ENCODE assay signal across 19 cellular contexts in genomic region chr11:70901951-70902521, GRCh38.
DNase-seq lines count a peak whose midpoint lies in the region; TF ChIP-seq lines count a peak whose summit lies in the region.
"Had no signal": no experiment of that assay in that cellular context is flagged by ENCODE, and none has a peak within 500 bp of the region (broad histone marks: within the 10 kb centered on the region; RNA-seq: fewer than 3 reads in every experiment).

No MANE protein-coding gene starts in this region.

- no peak overlapping the region for H3K4me3 ChIP-seq in BLaER1 treated with 17β-estradiol and CSF1 and Interleukin-3, amounts not matched to agents 10 nM and 100 nM
- H3K4me3 ChIP-seq in muscle layer of colon (ENCODE audit: low read depth in 1 of 2, low read length in 2 of 2): no peak overlapping the region
- no peak overlapping the region for H3K4me3 ChIP-seq in BE2C (ENCODE audit: low read depth, low read length)
- H3K4me3 ChIP-seq: ascending aorta, coronary artery, heart left ventricle, stomach had no signal

- DNase-seq in MV-4-11 (lab: John Stamatoyannopoulos, UW) (peak; percentile 93), cerebellum (ENCODE audit: low spot score) (peak; percentile 67), BE2C (no peak), AG08395 (ENCODE audit: low spot score) (no peak), HEK293T (ENCODE audit: extremely low spot score) (no peak), osteocyte (ENCODE audit: extremely low spot score, unreplicated experiment) (no peak)
- DNase-seq: activated B cell treated with CpG ODN at 0.5 μM for 24 hours, activated gamma-delta T cell treated with Interleukin-2 at 50 U/mL for 16 hours, heart left ventricle, NCI-H146, NCI-H524 treated with DMSO at 0.1 percent for 48 hours, stomach had no signal

- H3K36me3 ChIP-seq in BLaER1 treated with 17β-estradiol and CSF1 and Interleukin-3, amounts not matched to agents 10 nM and 100 nM: 0 out of 22 replicates have a peak, but pooled peaks cover 0 to 3% (median 0%) of the 10 kb centered on the region in 11 experiments
- no peaks in the 10 kb centered on the region for H3K36me3 ChIP-seq in muscle layer of colon (ENCODE audit: insufficient read depth, low read length)
- no peaks in the 10 kb centered on the region for H3K36me3 ChIP-seq in BE2C
- H3K36me3 ChIP-seq: ascending aorta, heart left ventricle, stomach had no signal

- no peaks in the 10 kb centered on the region for H3K36me3 Mint-ChIP-seq in osteocyte (ENCODE audit: unreplicated experiment)

- no peaks in the 10 kb centered on the region for H3K27me3 ChIP-seq in BLaER1 treated with 17β-estradiol and CSF1 and Interleukin-3, amounts not matched to agents 10 nM and 100 nM
- H3K27me3 ChIP-seq in muscle layer of colon (ENCODE audit: control insufficient read depth in 1 of 2, insufficient read depth in 2 of 2, low read length in 2 of 2) (no peaks in the 10 kb centered on the region), BE2C (no peaks in the 10 kb centered on the region)
- H3K27me3 ChIP-seq: ascending aorta, stomach had no signal

- peak overlapping the region in 2 of 11 experiments; percentile 7 to 12; a peak in 2 of 22 replicates for H3K9ac ChIP-seq in BLaER1 treated with 17β-estradiol and CSF1 and Interleukin-3, amounts not matched to agents 10 nM and 100 nM
- H3K9ac ChIP-seq in muscle layer of colon (ENCODE audit: low read length): no peak overlapping the region
- H3K9ac ChIP-seq: KMS-11 had no signal

- TF ChIP-seq CTCF in BE2C (IDR thresholded peaks at IDR 0.05; ENCODE audit: low read depth, low read length) (no peak), osteocyte (IDR thresholded peaks at IDR 0.05) (no peak)

- peak overlapping the region in 9 of 11 experiments; percentile 14 to 73 (median 56); a peak in 14 of 22 replicates for H3K27ac ChIP-seq in BLaER1 treated with 17β-estradiol and CSF1 and Interleukin-3, amounts not matched to agents 10 nM and 100 nM
- H3K27ac ChIP-seq in muscle layer of colon (ENCODE audit: low read depth, low read length): peak overlapping the region; percentile 45
- H3K27ac ChIP-seq: ascending aorta, coronary artery, KMS-11, stomach had no signal

- no peak overlapping the region for H3K27ac Mint-ChIP-seq in osteocyte (ENCODE audit: unreplicated experiment)
- H3K27ac Mint-ChIP-seq: activated B cell treated with CpG ODN at 0.5 μM for 24 hours; progenitor cell of endocrine pancreas; T-helper 1 cell treated with Interleukin-12 subunit alpha and Interleukin-12 subunit beta and Interleukin-4 antibody, amounts not matched to agents 30 μg/mL and 1 μg/mL, for 36 hours had no signal

- CTCF ChIA-PET in HEK293T (lab: Yijun Ruan, JAX): no interaction called here

- no peaks in the 10 kb centered on the region for H3K4me1 Mint-ChIP-seq in osteocyte (ENCODE audit: unreplicated experiment)
- H3K4me1 Mint-ChIP-seq: activated B cell treated with CpG ODN at 0.5 μM for 24 hours had no signal

- H3K9me3 Mint-ChIP-seq in osteocyte (ENCODE audit: unreplicated experiment): peaks cover 21% of the 10 kb centered on the region

- H3K4me1 ChIP-seq in BLaER1 treated with 17β-estradiol and CSF1 and Interleukin-3, amounts not matched to agents 10 nM and 100 nM: peaks cover 18 to 28% (median 21%) of the 10 kb centered on the region in 10 experiments
- peaks cover 23% of the 10 kb centered on the region for H3K4me1 ChIP-seq in muscle layer of colon (ENCODE audit: insufficient read depth, low read length)
- H3K4me1 ChIP-seq in BE2C: no peaks in the 10 kb centered on the region
- H3K4me1 ChIP-seq: ascending aorta, heart left ventricle had no signal

- peaks cover 26 to 40% (median 28%) of the 10 kb centered on the region in 11 experiments for H3K9me3 ChIP-seq in BLaER1 treated with 17β-estradiol and CSF1 and Interleukin-3, amounts not matched to agents 10 nM and 100 nM (replicated peaks in 1 of 11)
- H3K9me3 ChIP-seq in muscle layer of colon (ENCODE audit: low read length) (no peaks in the 10 kb centered on the region), BE2C (no peaks in the 10 kb centered on the region)

- POLR2A ChIA-PET in HEK293T (lab: Yijun Ruan, JAX): no interaction called here

- H3K4me3 Mint-ChIP-seq in osteocyte (ENCODE audit: unreplicated experiment): no peak overlapping the region
- H3K4me3 Mint-ChIP-seq: activated B cell treated with CpG ODN at 0.5 μM for 24 hours; T-helper 1 cell treated with Interleukin-12 subunit alpha and Interleukin-12 subunit beta and Interleukin-4 antibody, amounts not matched to agents 30 μg/mL and 1 μg/mL, for 36 hours had no signal

- H3K27me3 Mint-ChIP-seq in osteocyte (ENCODE audit: unreplicated experiment): no peaks in the 10 kb centered on the region
- H3K27me3 Mint-ChIP-seq: activated B cell treated with CpG ODN at 0.5 μM for 24 hours, progenitor cell of endocrine pancreas had no signal

- H4K20me1 ChIP-seq in BLaER1 treated with 17β-estradiol and CSF1 and Interleukin-3, amounts not matched to agents 10 nM and 100 nM: no peaks in the 10 kb centered on the region

- peak overlapping the region; percentile 50 to 87 (median 73) for H3K4me2 ChIP-seq in BLaER1 treated with 17β-estradiol and CSF1 and Interleukin-3, amounts not matched to agents 10 nM and 100 nM
- H3K4me2 ChIP-seq: KMS-11 had no signal

TF ChIP-seq in HEK293T, 16 proteins besides CTCF, POLR2A, EP300 and RAD21:
- TF ChIP-seq HDGF (IDR thresholded peaks at IDR 0.05; ENCODE audit: borderline replicate concordance) (no peak), FOXM1 (IDR thresholded peaks at IDR 0.05; ENCODE audit: borderline replicate concordance) (no peak), TARDBP (IDR thresholded peaks at IDR 0.05) (no peak), LEF1 (IDR thresholded peaks at IDR 0.05; ENCODE audit: borderline replicate concordance) (no peak), SP1 (IDR thresholded peaks at IDR 0.05) (no peak), BHLHE40 (IDR thresholded peaks at IDR 0.05; ENCODE audit: borderline replicate concordance) (no peak), CTBP1 (IDR thresholded peaks at IDR 0.05; ENCODE audit: borderline replicate concordance) (no peak), ELF4 (IDR thresholded peaks at IDR 0.05) (no peak), NFRKB (IDR thresholded peaks at IDR 0.05) (no peak), ZNF384 (IDR thresholded peaks at IDR 0.05) (no peak), ARNT (IDR thresholded peaks at IDR 0.05) (no peak), L3MBTL2 (conservative IDR thresholded peaks at IDR 0.05) (no peak), SUZ12 (IDR thresholded peaks at IDR 0.05) (no peak), FOXA1 (IDR thresholded peaks at IDR 0.05) (no peak), FOXK2 (IDR thresholded peaks at IDR 0.05) (no peak), PKNOX1 (IDR thresholded peaks at IDR 0.05) (no peak)

Comparison
In these comparisons a context has a peak if more than half of its experiments do, and no peak if none do; other contexts are left out.
1. DNase-seq: peak in MV-4-11 (single experiment) and cerebellum (single experiment); none in BE2C (single experiment), AG08395 (single experiment), HEK293T (single experiment) and osteocyte (single experiment).